ENCODE assay signal across 10 cellular contexts in genomic region chr5:123785160-123786001, GRCh38.
DNase-seq lines count a peak whose midpoint lies in the region; ATAC-seq and TF ChIP-seq lines count a peak whose summit lies in the region.
"Had no signal": no experiment of that assay in that cellular context is flagged by ENCODE, and none has a peak within 500 bp of the region (broad histone marks: within the 10 kb centered on the region; RNA-seq: fewer than 3 reads in every experiment).

No MANE protein-coding gene starts in this region.

- peak overlapping the region in 4 of 11 experiments; percentile 40 to 59 (median 46); a peak in 6 of 22 replicates for H3K9ac ChIP-seq in BLaER1 treated with 17β-estradiol and CSF1 and Interleukin-3, amounts not matched to agents 10 nM and 100 nM
- H3K9ac ChIP-seq in mesenchymal stem cell (ENCODE audit: low read length): peak overlapping the region; percentile 44

- H2AK5ac ChIP-seq in mesenchymal stem cell (ENCODE audit: low read length, severe bottlenecking): no peak overlapping the region

- WGBS in mesenchymal stem cell: 40% methylated on average over 3 of the region's 5 CpGs
- 36% methylated on average over 5 of the region's 5 CpGs for WGBS in right lobe of liver (ENCODE audit: insufficient coverage, low coverage, low lambda C conversion rate, missing lambda C conversion rate)
- 20% methylated on average over 5 of the region's 5 CpGs for whole genome bisulfite sequencing in suprapubic skin

- no peaks in the 10 kb centered on the region for H3K79me1 ChIP-seq in mesenchymal stem cell (replicated peaks; ENCODE audit: low read length, poor library complexity, severe bottlenecking)

- no peak for TF ChIP-seq POLR2A in right lobe of liver (IDR thresholded peaks at IDR 0.05)
- no peak for TF ChIP-seq POLR2A in suprapubic skin (IDR thresholded peaks at IDR 0.05)
- TF ChIP-seq POLR2A in erythroblast (IDR thresholded peaks at IDR 0.05; ENCODE audit: low read length): no peak

- no peak overlapping the region for H3K23ac ChIP-seq in mesenchymal stem cell (ENCODE audit: low read length in 2 of 2)

- TF ChIP-seq EP300 in suprapubic skin (IDR thresholded peaks at IDR 0.05): no peak

- no peak overlapping the region for H2BK15ac ChIP-seq in mesenchymal stem cell (ENCODE audit: low read depth, poor library complexity, severe bottlenecking)

- no peak overlapping the region for H3K14ac ChIP-seq in mesenchymal stem cell (ENCODE audit: low read length in 2 of 2)

- TF ChIP-seq CTCF in astrocyte of the cerebellum (IDR thresholded peaks at IDR 0.05; ENCODE audit: low read depth, low read length, missing control alignments) (no peak), right lobe of liver (IDR thresholded peaks at IDR 0.05) (no peak), suprapubic skin (IDR thresholded peaks at IDR 0.05) (no peak)

- no peak overlapping the region for H3K4ac ChIP-seq in mesenchymal stem cell (ENCODE audit: low read depth in 1 of 2, low read length in 2 of 2)

- H3K9me3 ChIP-seq in BLaER1 treated with 17β-estradiol and CSF1 and Interleukin-3, amounts not matched to agents 10 nM and 100 nM (replicated peaks in 1 of 11): peaks cover 18 to 53% (median 32%) of the 10 kb centered on the region in 11 experiments
- H3K9me3 ChIP-seq in mesenchymal stem cell (ENCODE audit: control insufficient read depth, low read length): peaks cover 21% of the 10 kb centered on the region
- H3K9me3 ChIP-seq in right lobe of liver: peaks cover 0 to 10% (median 0%) of the 10 kb centered on the region in 4 donors
- peaks cover 2% of the 10 kb centered on the region for H3K9me3 ChIP-seq in suprapubic skin

- no peak overlapping the region for H3K18ac ChIP-seq in mesenchymal stem cell (ENCODE audit: low read depth in 1 of 2, low read length in 2 of 2)

- peaks cover 12 to 39% (median 26%) of the 10 kb centered on the region in 10 experiments for H3K4me1 ChIP-seq in BLaER1 treated with 17β-estradiol and CSF1 and Interleukin-3, amounts not matched to agents 10 nM and 100 nM
- no peaks in the 10 kb centered on the region for H3K4me1 ChIP-seq in mesenchymal stem cell (ENCODE audit: control insufficient read depth, insufficient read depth, low read depth, low read length)
- H3K4me1 ChIP-seq in right lobe of liver: no peaks in the 10 kb centered on the region
- H3K4me1 ChIP-seq in suprapubic skin: peaks cover 2% of the 10 kb centered on the region

- intact Hi-C loops in right lobe of liver (cut with DNase I): no loop called here

- H2AFZ ChIP-seq in mesenchymal stem cell (ENCODE audit: low read depth, low read length): no peak overlapping the region

- peak overlapping the region; percentile 33 to 83 (median 72); a peak in 21 of 22 replicates for H3K4me2 ChIP-seq in BLaER1 treated with 17β-estradiol and CSF1 and Interleukin-3, amounts not matched to agents 10 nM and 100 nM
- peak overlapping the region; percentile 44 for H3K4me2 ChIP-seq in mesenchymal stem cell (ENCODE audit: low read length, poor library complexity, severe bottlenecking)

- peaks cover 0 to 9% (median 0%) of the 10 kb centered on the region in 11 experiments; a peak in 1 of 22 replicates for H3K36me3 ChIP-seq in BLaER1 treated with 17β-estradiol and CSF1 and Interleukin-3, amounts not matched to agents 10 nM and 100 nM
- H3K36me3 ChIP-seq in mesenchymal stem cell (ENCODE audit: control insufficient read depth in 1 of 2, insufficient read depth in 2 of 2, low read depth in 1 of 2, low read length in 2 of 2): no peaks in the 10 kb centered on the region
- H3K36me3 ChIP-seq in right lobe of liver: no peaks in the 10 kb centered on the region
- H3K36me3 ChIP-seq in suprapubic skin: no peaks in the 10 kb centered on the region

- DNase-seq in NCI-H1930 (lab: John Stamatoyannopoulos, UW) (peak; percentile 74), astrocyte of the cerebellum (ENCODE audit: low read depth) (peak; percentile 68), mesenchymal stem cell (peak; percentile 47), right lobe of liver (no peak), suprapubic skin (ENCODE audit: low spot score in 2 of 2) (no peak), erythroblast (lab: John Stamatoyannopoulos, UW) (no peak)
- DNase-seq: activated CD8-positive, alpha-beta memory T cell treated with anti-CD3 and anti-CD28 coated beads, Interleukin-2, amount 50 U/mL, for 4 hours; head of caudate nucleus had no signal

- H3K27me3 ChIP-seq in BLaER1 treated with 17β-estradiol and CSF1 and Interleukin-3, amounts not matched to agents 10 nM and 100 nM: no peaks in the 10 kb centered on the region
- H3K27me3 ChIP-seq in mesenchymal stem cell (ENCODE audit: control insufficient read depth in 1 of 2, insufficient read depth in 1 of 2, low read length in 2 of 2) (no peaks in the 10 kb centered on the region), right lobe of liver (no peaks in the 10 kb centered on the region), suprapubic skin (no peaks in the 10 kb centered on the region)

- no peak overlapping the region for H2BK120ac ChIP-seq in mesenchymal stem cell (ENCODE audit: low read depth, low read length)

- H4K20me1 ChIP-seq in BLaER1 treated with 17β-estradiol and CSF1 and Interleukin-3, amounts not matched to agents 10 nM and 100 nM: no peaks in the 10 kb centered on the region

- H2BK5ac ChIP-seq in mesenchymal stem cell (ENCODE audit: low read depth, low read length, poor library complexity, severe bottlenecking): no peak overlapping the region

- peak overlapping the region in 4 of 10 experiments; percentile 2 to 37 (median 16); a peak in 4 of 20 replicates for H3K4me3 ChIP-seq in BLaER1 treated with 17β-estradiol and CSF1 and Interleukin-3, amounts not matched to agents 10 nM and 100 nM
- H3K4me3 ChIP-seq in astrocyte of the cerebellum (ENCODE audit: low read depth, low read length) (no peak overlapping the region), mesenchymal stem cell (ENCODE audit: insufficient read depth in 1 of 2, low read depth in 1 of 2, low read length in 2 of 2) (peak overlapping the region in 1 of 2 experiments; percentile 59), right lobe of liver (no peak overlapping the region), suprapubic skin (no peak overlapping the region)

- no peak overlapping the region for H4K91ac ChIP-seq in mesenchymal stem cell (ENCODE audit: low read length)

- peak overlapping the region in 5 of 11 experiments; percentile 0 to 59 (median 50); a peak in 8 of 22 replicates for H3K27ac ChIP-seq in BLaER1 treated with 17β-estradiol and CSF1 and Interleukin-3, amounts not matched to agents 10 nM and 100 nM
- no peak overlapping the region for H3K27ac ChIP-seq in mesenchymal stem cell (ENCODE audit: low read length, poor library complexity, severe bottlenecking)
- H3K27ac ChIP-seq in right lobe of liver: no peak overlapping the region
- H3K27ac ChIP-seq in suprapubic skin: no peak overlapping the region

- H4K8ac ChIP-seq in mesenchymal stem cell (ENCODE audit: low read length): no peak overlapping the region

- in situ Hi-C loops in astrocyte of the cerebellum (cut with HindIII; ENCODE audit: low sequenced_read_pairs): no loop called here

- peak overlapping the region in 1 of 2 experiments; percentile 52 for H2BK12ac ChIP-seq in mesenchymal stem cell (ENCODE audit: low read length in 2 of 2)

- ATAC-seq in right lobe of liver: no peak
- ATAC-seq in HG02623 (IDR thresholded peaks at IDR 0.05; ENCODE audit: unreplicated experiment): no peak

Comparison
In these comparisons a context has a peak if more than half of its experiments do, and no peak if none do; other contexts are left out.
1. DNase-seq: peak in NCI-H1930 (2 of 2), astrocyte of the cerebellum (single experiment) and mesenchymal stem cell (single experiment); none in right lobe of liver (0 of 3), suprapubic skin (0 of 2) and erythroblast (0 of 2).